Comparison of ENCODE assay signal across 9 cellular contexts in the genomic region with DNA sequence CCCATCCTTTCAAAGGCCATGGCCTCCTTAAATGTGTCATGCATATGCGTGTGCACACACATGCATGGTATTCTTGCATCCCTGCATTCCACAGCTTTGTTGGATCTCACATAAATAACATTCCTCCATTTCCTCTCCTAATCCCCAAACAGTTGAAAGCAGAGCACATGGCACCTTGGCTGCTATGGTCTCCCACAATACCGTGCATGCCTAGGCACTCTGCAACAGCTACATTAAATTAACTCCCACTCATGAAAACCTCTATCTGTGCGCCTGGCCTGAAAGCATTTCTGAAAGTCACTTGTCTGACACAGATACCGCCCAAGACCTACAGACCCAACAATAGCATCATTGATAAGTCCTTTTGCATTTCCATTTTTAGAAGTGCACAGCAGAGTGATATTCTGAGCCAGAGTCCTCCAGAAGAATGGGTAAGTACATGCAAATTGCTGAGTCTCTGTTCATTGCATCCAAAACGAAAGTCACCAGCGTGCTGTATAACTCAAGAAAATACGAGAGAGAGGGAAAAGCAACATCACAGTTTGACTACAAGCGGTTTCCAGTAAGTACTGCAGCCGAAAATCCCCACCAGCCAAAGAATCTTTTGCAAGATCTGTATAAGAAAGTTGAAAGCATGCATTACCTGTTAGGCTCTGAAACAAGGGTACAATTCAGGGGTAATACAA. TPM values are rescaled to one million over a fixed set of nuclear protein-coding genes. Genes with fewer than 3 reads are reported as not detected.
DNase-seq lines count a peak whose midpoint lies in the region; ATAC-seq and TF ChIP-seq lines count a peak whose summit lies in the region.
"Had no signal": no experiment of that assay in that cellular context is flagged by ENCODE, and none has a peak within 500 bp of the region (broad histone marks: within the 10 kb centered on the region; RNA-seq: fewer than 3 reads in every experiment).

No MANE protein-coding gene starts in this region.

- H3K27me3 ChIP-seq in mesendoderm (ENCODE audit: insufficient read depth, low read length, poor library complexity) (no peaks in the 10 kb centered on the region), body of pancreas (no peaks in the 10 kb centered on the region)

- H4K5ac ChIP-seq in mesendoderm (ENCODE audit: low read length), result no peak overlapping the region

- POLR2A ChIA-PET in WTC11 (lab: Charles Lee), result no interaction called here

- CTCF ChIA-PET in activated CD8-positive, alpha-beta memory T cell treated with anti-CD3 and anti-CD28 coated beads, Interleukin-2, amount 10 ng/mL, durations not matched to agents 7 days and 5 days (lab: Charles Lee), result interaction anchor here (0.9 to 14.6 kb wide), 8 partner anchors 8 to 204 kb away, joined by 3 to 309 read pairs (median 5); a partner anchor contains a TSS
- CTCF ChIA-PET in WTC11 (lab: Charles Lee), result interaction anchor here (4.8 kb wide), 1 partner anchor 36 kb away, joined by 30 read pairs; no protein-coding TSS in a partner anchor

- no CpG with 5 or more reads among the region's 9 CpGs for WGBS in mesendoderm (ENCODE audit: extremely low coverage, insufficient coverage, low lambda C conversion rate)
- WGBS in body of pancreas, 2 donors, result 66 to 68% methylated on average over 9 of the region's 9 CpGs

- TF ChIP-seq CTCF in WTC11 (IDR thresholded peaks at IDR 0.05) (no peak), body of pancreas (IDR thresholded peaks at IDR 0.05) (no peak)

- H3K9me3 Mint-ChIP-seq in activated CD8-positive, alpha-beta memory T cell treated with anti-CD3 and anti-CD28 coated beads, Interleukin-2, amount 10 ng/mL, durations not matched to agents 7 days and 5 days (ENCODE audit: low read depth), result no peaks in the 10 kb centered on the region
- no peaks in the 10 kb centered on the region for H3K9me3 Mint-ChIP-seq in WTC11

- H3K4me3 ChIP-seq in mesendoderm (ENCODE audit: low read length) (no peak overlapping the region), body of pancreas (no peak overlapping the region)

- no peak overlapping the region for H3K4me2 ChIP-seq in mesendoderm (ENCODE audit: low read length)

- H3K36me3 ChIP-seq in mesendoderm (ENCODE audit: control insufficient read depth, insufficient read depth, low read length), result no peaks in the 10 kb centered on the region
- H3K36me3 ChIP-seq in body of pancreas (replicated peaks in 1 of 2; ENCODE audit: insufficient read depth in 1 of 2, low read depth in 2 of 2), result no peaks in the 10 kb centered on the region

- no peak overlapping the region for H3K9ac ChIP-seq in mesendoderm (ENCODE audit: low read length)

- H4K8ac ChIP-seq in mesendoderm (ENCODE audit: low read depth, low read length), result no peak overlapping the region

- TF ChIP-seq POLR2A in body of pancreas (IDR thresholded peaks at IDR 0.05), result no peak

- H3K27ac Mint-ChIP-seq in activated CD8-positive, alpha-beta memory T cell treated with anti-CD3 and anti-CD28 coated beads, Interleukin-2, amount 10 ng/mL, durations not matched to agents 7 days and 5 days, result peak overlapping the region; percentile 93
- peak overlapping the region; percentile 4; the same call in 1 of the 2 replicates for H3K27ac Mint-ChIP-seq in WTC11

- H3K23ac ChIP-seq in mesendoderm (ENCODE audit: low read length), result no peak overlapping the region

- H2BK5ac ChIP-seq in mesendoderm (ENCODE audit: low read length), result no peak overlapping the region

- H3K4me1 ChIP-seq in mesendoderm (ENCODE audit: control insufficient read depth, low read depth, low read length) (no peaks in the 10 kb centered on the region), body of pancreas (no peaks in the 10 kb centered on the region)

- H3K79me1 ChIP-seq in mesendoderm (ENCODE audit: low read length), result no peaks in the 10 kb centered on the region

- no peaks in the 10 kb centered on the region for H3K79me2 ChIP-seq in mesendoderm (ENCODE audit: control insufficient read depth, insufficient read depth, low read length)

- no peaks in the 10 kb centered on the region for H3K9me3 ChIP-seq in body of pancreas

- no peak overlapping the region for H3K18ac ChIP-seq in mesendoderm (ENCODE audit: low read length)

- H3K4me3 Mint-ChIP-seq in activated CD8-positive, alpha-beta memory T cell treated with anti-CD3 and anti-CD28 coated beads, Interleukin-2, amount 10 ng/mL, durations not matched to agents 7 days and 5 days, result peak overlapping the region; percentile 83
- no peak overlapping the region for H3K4me3 Mint-ChIP-seq in WTC11

- peaks cover 92% of the 10 kb centered on the region for H3K4me1 Mint-ChIP-seq in activated CD8-positive, alpha-beta memory T cell treated with anti-CD3 and anti-CD28 coated beads, Interleukin-2, amount 10 ng/mL, durations not matched to agents 7 days and 5 days
- peaks cover 8% of the 10 kb centered on the region for H3K4me1 Mint-ChIP-seq in WTC11

- ATAC-seq in activated CD8-positive, alpha-beta memory T cell treated with anti-CD3 and anti-CD28 coated beads, Interleukin-2, amount 10 ng/mL, durations not matched to agents 7 days and 5 days, result peak; percentile 24
- ATAC-seq in HG02870 (IDR thresholded peaks at IDR 0.05; ENCODE audit: unreplicated experiment) (peak; percentile 73), WTC11 (no peak), body of pancreas (no peak)

- no peak for DNase-seq in activated CD8-positive, alpha-beta memory T cell treated with anti-CD3 and anti-CD28 coated beads, Interleukin-2, amount 10 ng/mL, durations not matched to agents 7 days and 5 days
- DNase-seq in activated CD8-positive, alpha-beta memory T cell treated with anti-CD3 and anti-CD28 coated beads for 24 hours, result no peak
- DNase-seq in WTC11 (ENCODE audit: low spot score) (no peak), mesendoderm (peak; percentile 45), body of pancreas (no peak), OCI-M2 (lab: John Stamatoyannopoulos, UW; ENCODE audit: unreplicated experiment) (no peak), dermis blood vessel endothelial cell (no peak)

- H3K27ac ChIP-seq in mesendoderm (ENCODE audit: low read depth, low read length) (no peak overlapping the region), body of pancreas (no peak overlapping the region)
- H3K27ac ChIP-seq: VCaP had no signal

- peaks cover 31% of the 10 kb centered on the region for H3K36me3 Mint-ChIP-seq in activated CD8-positive, alpha-beta memory T cell treated with anti-CD3 and anti-CD28 coated beads, Interleukin-2, amount 10 ng/mL, durations not matched to agents 7 days and 5 days
- H3K36me3 Mint-ChIP-seq in WTC11, result no peaks in the 10 kb centered on the region

- no peak overlapping the region for H3K4ac ChIP-seq in mesendoderm (ENCODE audit: low read depth, low read length)

- no peak overlapping the region for H2BK15ac ChIP-seq in mesendoderm (replicated peaks; ENCODE audit: low read depth)

- no peak overlapping the region for H2BK120ac ChIP-seq in mesendoderm (ENCODE audit: low read depth, low read length)

- no peak overlapping the region for H2AK5ac ChIP-seq in mesendoderm (ENCODE audit: low read length)

- H3K27me3 Mint-ChIP-seq in activated CD8-positive, alpha-beta memory T cell treated with anti-CD3 and anti-CD28 coated beads, Interleukin-2, amount 10 ng/mL, durations not matched to agents 7 days and 5 days, result no peaks in the 10 kb centered on the region
- no peaks in the 10 kb centered on the region for H3K27me3 Mint-ChIP-seq in WTC11 (ENCODE audit: low read depth)

- H3K56ac ChIP-seq in mesendoderm (ENCODE audit: low read length), result no peak overlapping the region

- intact Hi-C loops in body of pancreas (cut with DNase I), result no loop called here

TF ChIP-seq in WTC11, 78 proteins besides CTCF, POLR2A, EP300 and RAD21 (continues in another document):
- no peak for TF ChIP-seq FOXP1 (CRISPR knock-in tag; IDR thresholded peaks at IDR 0.05; ENCODE audit: borderline replicate concordance)
- TF ChIP-seq, protein P1, sequence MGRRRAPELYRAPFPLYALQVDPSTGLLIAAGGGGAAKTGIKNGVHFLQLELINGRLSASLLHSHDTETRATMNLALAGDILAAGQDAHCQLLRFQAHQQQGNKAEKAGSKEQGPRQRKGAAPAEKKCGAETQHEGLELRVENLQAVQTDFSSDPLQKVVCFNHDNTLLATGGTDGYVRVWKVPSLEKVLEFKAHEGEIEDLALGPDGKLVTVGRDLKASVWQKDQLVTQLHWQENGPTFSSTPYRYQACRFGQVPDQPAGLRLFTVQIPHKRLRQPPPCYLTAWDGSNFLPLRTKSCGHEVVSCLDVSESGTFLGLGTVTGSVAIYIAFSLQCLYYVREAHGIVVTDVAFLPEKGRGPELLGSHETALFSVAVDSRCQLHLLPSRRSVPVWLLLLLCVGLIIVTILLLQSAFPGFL (CRISPR knock-in tag; IDR thresholded peaks at IDR 0.05; ENCODE audit: borderline replicate concordance), result no peak
- no peak for TF ChIP-seq JAZF1 (CRISPR knock-in tag; IDR thresholded peaks at IDR 0.05)
- no peak for TF ChIP-seq MXD4 (CRISPR knock-in tag; IDR thresholded peaks at IDR 0.05; ENCODE audit: borderline replicate concordance)

RNA-seq across cellular contexts. Expression of a gene that starts 0.4 kb away (rescaled TPM):
- total RNA-seq in activated CD8-positive, alpha-beta memory T cell treated with anti-CD3 and anti-CD28 coated beads, Interleukin-2, amount 10 ng/mL, durations not matched to agents 7 days and 5 days, result 100 to 1,000 TPM; 116 to 177 TPM
- total RNA-seq in WTC11 (2021) (0.37 to 0.73 TPM (median 0.71 TPM) in 3 replicates), body of pancreas (1 to 10 TPM in 1 of 2 donors, under 1 TPM in 1; 0.33 to 7.0 TPM), dermis blood vessel endothelial cell (0.05 TPM in 1 of 2 replicates, not detected in the other)
- polyA plus RNA-seq in mesendoderm (2013, experiment 1 of 2), result 0.45 TPM
- 0.41 TPM for polyA plus RNA-seq in mesendoderm (2013, experiment 2 of 2)

RNA-seq across cellular contexts. Expression of a gene that starts 21.2 kb away (rescaled TPM):
- total RNA-seq in activated CD8-positive, alpha-beta memory T cell treated with anti-CD3 and anti-CD28 coated beads, Interleukin-2, amount 10 ng/mL, durations not matched to agents 7 days and 5 days, result under 1 TPM in 1 of 2 experiments, not detected in 1; 0.14 TPM
- total RNA-seq in WTC11 (2021) (not detected in 3 replicates), body of pancreas (not detected), dermis blood vessel endothelial cell (not detected in 2 replicates)
- not detected for polyA plus RNA-seq in mesendoderm (2013, experiment 1 of 2)
- polyA plus RNA-seq in mesendoderm (2013, experiment 2 of 2), result not detected

RNA-seq across cellular contexts. Expression of a gene that starts 48.8 kb away (rescaled TPM):
- not detected for total RNA-seq in activated CD8-positive, alpha-beta memory T cell treated with anti-CD3 and anti-CD28 coated beads, Interleukin-2, amount 10 ng/mL, durations not matched to agents 7 days and 5 days
- not detected in 3 replicates for total RNA-seq in WTC11 (2021)
- polyA plus RNA-seq in mesendoderm (2013, experiment 1 of 2), result not detected
- polyA plus RNA-seq in mesendoderm (2013, experiment 2 of 2), result not detected
- not detected for total RNA-seq in body of pancreas
- not detected in 2 replicates for total RNA-seq in dermis blood vessel endothelial cell

RNA-seq across cellular contexts. Expression of a gene that starts 50.2 kb away (rescaled TPM):
- 1 to 10 TPM; 3.4 to 4.2 TPM for total RNA-seq in activated CD8-positive, alpha-beta memory T cell treated with anti-CD3 and anti-CD28 coated beads, Interleukin-2, amount 10 ng/mL, durations not matched to agents 7 days and 5 days
- total RNA-seq in WTC11 (2021) (3.5 to 4.5 TPM (median 3.9 TPM) in 3 replicates), body of pancreas (1 to 10 TPM in 1 of 2 donors, under 1 TPM in 1; 0.33 to 1.8 TPM), dermis blood vessel endothelial cell (0.68 and 0.84 TPM in 2 replicates)
- 0.93 TPM for polyA plus RNA-seq in mesendoderm (2013, experiment 1 of 2)
- polyA plus RNA-seq in mesendoderm (2013, experiment 2 of 2), result 1.1 TPM

Comparison
In these comparisons a context has a peak if more than half of its experiments do, and no peak if none do; other contexts are left out.
1. ATAC-seq: peak in activated CD8-positive, alpha-beta memory T cell treated with anti-CD3 and anti-CD28 coated beads, Interleukin-2, amount 10 ng/mL, durations not matched to agents 7 days and 5 days (single experiment) and HG02870 (single experiment); none in WTC11 (single experiment) and body of pancreas (single experiment).
2. RNA of a gene that starts 0.4 kb away (total RNA-seq): 116 to 177 TPM in activated CD8-positive, alpha-beta memory T cell treated with anti-CD3 and anti-CD28 coated beads, Interleukin-2, amount 10 ng/mL, durations not matched to agents 7 days and 5 days; 0.33 to 7.0 TPM in body of pancreas, 0.37 to 0.73 TPM in WTC11 and 0.05 TPM in dermis blood vessel endothelial cell; every median in the first group is over 10 times any median in the second.